ENCODE assay signal across 9 cellular contexts in genomic region chr10:16853201-16853600, GRCh38. TPM values are rescaled to one million over a fixed set of nuclear protein-coding genes. Genes with fewer than 3 reads are reported as not detected.
A peak's percentile ranks its signal among the peaks of the same experiment; 100 is the strongest.
DNase-seq lines count a peak whose midpoint lies in the region; ATAC-seq and TF ChIP-seq lines count a peak whose summit lies in the region.
"Had no signal": no experiment of that assay in that cellular context is flagged by ENCODE, and none has a peak within 500 bp of the region (broad histone marks: within the 10 kb centered on the region; RNA-seq: fewer than 3 reads in every experiment).

No MANE protein-coding gene starts in this region.

- H3K27ac Mint-ChIP-seq in activated naive CD4-positive, alpha-beta T cell treated with anti-CD3 and anti-CD28 coated beads for 36 hours, result no peak overlapping the region
- H3K27ac Mint-ChIP-seq: memory B cell had no signal

- dilution Hi-C loops in IMR-90 (cut with HindIII; ENCODE audit: low sequenced_read_pairs, unreplicated experiment), result no loop called here

- H2BK5ac ChIP-seq in IMR-90 (ENCODE audit: low read depth, low read length, poor library complexity, severe bottlenecking), result no peak overlapping the region

- H3K27me3 Mint-ChIP-seq in activated naive CD4-positive, alpha-beta T cell treated with anti-CD3 and anti-CD28 coated beads for 36 hours (ENCODE audit: low read depth), result no peaks in the 10 kb centered on the region

- H3K27ac ChIP-seq in IMR-90 (ENCODE audit: insufficient read depth, low read length), result no peak overlapping the region
- H3K27ac ChIP-seq in adrenal gland, result no peak overlapping the region

- H3K4me3 ChIP-seq in IMR-90 (ENCODE audit: insufficient read depth, low read depth, low read length) (no peak overlapping the region), adrenal gland (no peak overlapping the region)

- TF ChIP-seq RAD21 in IMR-90 (IDR thresholded peaks at IDR 0.05; ENCODE audit: low read length), result peak; percentile 82

- peaks cover 5% of the 10 kb centered on the region for H3K9me1 ChIP-seq in IMR-90 (ENCODE audit: insufficient read depth, low read length)

- in situ Hi-C loops in IMR-90 (cut with MboI; ENCODE audit: low sequenced_read_pairs), result no loop called here

- intact Hi-C loops in IMR-90 (cut with micrococcal nuclease) (loop anchor here (1.0 to 5.0 kb wide), 5 partner anchors 114 to 404 kb away; no protein-coding TSS in a partner anchor), adrenal gland (cut with DNase I) (no loop called here)
- intact Hi-C loops in activated naive CD4-positive, alpha-beta T cell treated with anti-CD3 and anti-CD28 coated beads for 36 hours (cut with micrococcal nuclease), result loop anchor here (1.0 kb wide), 1 partner anchor 404 kb away; no protein-coding TSS in a partner anchor

- peak; percentile 56 for DNase-seq in COLO829 (ENCODE audit: low spot score)
- DNase-seq in IMR-90, result peak; percentile 68
- DNase-seq in adrenal gland, result no peak
- DNase-seq in left kidney (ENCODE audit: low read depth, low spot score), result peak; percentile 64
- DNase-seq in AG20443 (ENCODE audit: low spot score), result no peak
- no peak for DNase-seq in activated naive CD4-positive, alpha-beta T cell treated with anti-CD3 and anti-CD28 coated beads for 36 hours

- ATAC-seq in IMR-90 (ENCODE audit: low read depth) (peak; percentile 80), HG02610 (IDR thresholded peaks at IDR 0.05; ENCODE audit: unreplicated experiment) (no peak), GM18520 (IDR thresholded peaks at IDR 0.05; ENCODE audit: unreplicated experiment) (no peak)

- no peak overlapping the region for H3K4me3 Mint-ChIP-seq in activated naive CD4-positive, alpha-beta T cell treated with anti-CD3 and anti-CD28 coated beads for 36 hours
- H3K4me3 Mint-ChIP-seq: memory B cell had no signal

- H3K4me1 ChIP-seq in IMR-90 (ENCODE audit: control insufficient read depth, insufficient read depth, low read length) (peaks cover 3% of the 10 kb centered on the region), adrenal gland (replicated peaks in 1 of 2) (no peaks in the 10 kb centered on the region)

- CTCF ChIA-PET in IMR-90 (lab: Yijun Ruan, JAX), result interaction anchor here (0.5 to 1.7 kb wide), 9 partner anchors 11 to 404 kb away, joined by 3 to 8 read pairs (median 3); no protein-coding TSS in a partner anchor
- CTCF ChIA-PET in activated naive CD4-positive, alpha-beta T cell treated with anti-CD3 and anti-CD28 coated beads for 36 hours (lab: Charles Lee), result interaction anchor here (0.6 to 2.7 kb wide), 8 partner anchors 8 to 456 kb away, joined by 3 to 14 read pairs (median 5); no protein-coding TSS in a partner anchor

- H3K9ac ChIP-seq in IMR-90 (ENCODE audit: low read depth, low read length), result no peak overlapping the region

- H2BK20ac ChIP-seq in IMR-90 (ENCODE audit: low read depth, low read length), result peak overlapping the region; percentile 22; the same call in 1 of the 2 replicates

- no peak overlapping the region for H2AK5ac ChIP-seq in IMR-90 (ENCODE audit: low read depth, low read length)

- peak overlapping the region in 1 of 2 experiments; percentile 42; a peak in 1 of 4 replicates for H4K8ac ChIP-seq in IMR-90 (ENCODE audit: low read depth in 2 of 2, low read length in 2 of 2)

- no peaks in the 10 kb centered on the region for H3K9me3 Mint-ChIP-seq in activated naive CD4-positive, alpha-beta T cell treated with anti-CD3 and anti-CD28 coated beads for 36 hours
- H3K9me3 Mint-ChIP-seq: memory B cell had no signal

- H4K91ac ChIP-seq in IMR-90 (ENCODE audit: insufficient read depth, low read depth, low read length), result no peak overlapping the region

- H3K36me3 ChIP-seq in IMR-90 (ENCODE audit: control insufficient read depth, insufficient read depth, low read length), result no peaks in the 10 kb centered on the region
- H3K36me3 ChIP-seq in adrenal gland (replicated peaks in 1 of 2), result no peaks in the 10 kb centered on the region

- POLR2A ChIA-PET in IMR-90 (lab: Charles Lee; ENCODE audit: unreplicated experiment), result interaction anchor here (0.7 kb wide), 1 partner anchor 19 kb away, joined by 3 read pairs; no protein-coding TSS in a partner anchor

- TF ChIP-seq POLR2A in IMR-90 (IDR thresholded peaks at IDR 0.05; ENCODE audit: low read depth, low read length) (no peak), adrenal gland (IDR thresholded peaks at IDR 0.05) (no peak)

- H2BK120ac ChIP-seq in IMR-90 (ENCODE audit: low read depth, low read length), result peak overlapping the region; percentile 41

- H3K79me1 ChIP-seq in IMR-90 (ENCODE audit: low read depth in 1 of 2, low read length in 2 of 2), result no peaks in the 10 kb centered on the region

- no peak overlapping the region for H4K5ac ChIP-seq in IMR-90 (ENCODE audit: low read depth, low read length)

- no peak overlapping the region for H3K23ac ChIP-seq in IMR-90 (ENCODE audit: low read depth, low read length)

- no peaks in the 10 kb centered on the region for H3K36me3 Mint-ChIP-seq in activated naive CD4-positive, alpha-beta T cell treated with anti-CD3 and anti-CD28 coated beads for 36 hours (ENCODE audit: low read depth)
- H3K36me3 Mint-ChIP-seq: memory B cell had no signal

- no peaks in the 10 kb centered on the region for H3K4me1 Mint-ChIP-seq in activated naive CD4-positive, alpha-beta T cell treated with anti-CD3 and anti-CD28 coated beads for 36 hours (ENCODE audit: low read depth)
- H3K4me1 Mint-ChIP-seq: memory B cell had no signal

- H3K9me3 ChIP-seq in IMR-90 (ENCODE audit: control insufficient read depth, insufficient read depth, low read length) (no peaks in the 10 kb centered on the region), adrenal gland (replicated peaks in 1 of 3) (no peaks in the 10 kb centered on the region)

- H3K27me3 ChIP-seq in IMR-90 (ENCODE audit: control insufficient read depth, insufficient read depth, low read length), result no peaks in the 10 kb centered on the region
- peaks cover 5% of the 10 kb centered on the region for H3K27me3 ChIP-seq in adrenal gland

- no TSS peak for BruUV-seq in IMR-90 (replicated peaks; lab: Mats Ljungman, UMichigan)

- 0% methylated on average over 1 of the region's 4 CpGs; no CpG with 5 or more reads in 1 of the 2 experiments for WGBS in IMR-90 (ENCODE audit: extremely low coverage in 2 of 2, insufficient read length in 1 of 2), 2 experiments
- WGBS in adrenal gland, 4 donors, result 43 to 59% (median 47%) methylated on average over 4 of the region's 4 CpGs

- H2AFZ ChIP-seq in IMR-90 (replicated peaks; ENCODE audit: low read length, poor library complexity), result no peak overlapping the region

- H4K20me1 ChIP-seq in IMR-90 (ENCODE audit: insufficient read depth, low read length), result no peaks in the 10 kb centered on the region

- H3K18ac ChIP-seq in IMR-90 (ENCODE audit: low read depth, low read length), result no peak overlapping the region

- H2AK9ac ChIP-seq in IMR-90 (replicated peaks; ENCODE audit: low read depth, low read length, poor library complexity), result no peak overlapping the region

- H3K14ac ChIP-seq in IMR-90 (replicated peaks; ENCODE audit: low read depth, low read length), result no peak overlapping the region

- H3K4ac ChIP-seq in IMR-90 (ENCODE audit: low read depth, low read length), result no peak overlapping the region; the same call in 1 of the 2 replicates

- H3K56ac ChIP-seq in IMR-90 (ENCODE audit: extremely low read depth, insufficient read depth, low read length), result no peak overlapping the region

- H3K4me2 ChIP-seq in IMR-90 (ENCODE audit: low read depth, low read length), result no peak overlapping the region

- H2BK15ac ChIP-seq in IMR-90 (ENCODE audit: low read depth, low read length), result no peak overlapping the region

- TF ChIP-seq CTCF in IMR-90 (conservative IDR thresholded peaks at IDR 0.05; ENCODE audit: low read depth, low read length) (peak; percentile 76), adrenal gland (IDR thresholded peaks at IDR 0.05) (peak in 4 of 6 experiments; percentile 18 to 40 (median 28))

TF ChIP-seq in IMR-90, 13 proteins besides CTCF, POLR2A, EP300 and RAD21:
- no peak for TF ChIP-seq FOS (IDR thresholded peaks at IDR 0.05; ENCODE audit: low read depth, low read length)
- peak; percentile 85 for TF ChIP-seq SMC3 (IDR thresholded peaks at IDR 0.05; ENCODE audit: low read depth, low read length)
TF ChIP-seq in IMR-90: peak in this region for 1.

RNA-seq across cellular contexts. Expression of gene RSU1, which starts 36.0 kb away (rescaled TPM):
- 104 and 134 TPM in 2 replicates for total RNA-seq in IMR-90 (2012; rRNA removed)
- polyA plus RNA-seq in IMR-90 (2012; rRNA removed), result 148 TPM in 2 replicates
- 56.7 and 105 TPM in 2 replicates for polyA plus RNA-seq in IMR-90 (2012; cell fraction: cytosol; rRNA removed)
- polyA plus RNA-seq in IMR-90 (2012; cell fraction: nucleus; rRNA removed; ENCODE audit: low replicate concordance), result 16.1 and 66.8 TPM in 2 replicates
- 10 to 100 TPM; 23.8 to 51.6 (median 43.4) TPM for total RNA-seq in adrenal gland
- 10 to 100 TPM; 15.6 to 96.8 (median 24.5) TPM for polyA plus RNA-seq in adrenal gland
- 10 to 100 TPM; 43.4 to 45.1 TPM for total RNA-seq in activated naive CD4-positive, alpha-beta T cell treated with anti-CD3 and anti-CD28 coated beads for 36 hours

Comparison
In these comparisons a context has a peak if more than half of its experiments do, and no peak if none do; other contexts are left out.
1. DNase-seq: peak in COLO829 (single experiment), IMR-90 (single experiment) and left kidney (single experiment); none in adrenal gland (0 of 7), AG20443 (single experiment) and activated naive CD4-positive, alpha-beta T cell treated with anti-CD3 and anti-CD28 coated beads for 36 hours (single experiment).
2. intact Hi-C loops: an anchor here in IMR-90 (1.0 to 5.0 kb wide) and activated naive CD4-positive, alpha-beta T cell treated with anti-CD3 and anti-CD28 coated beads for 36 hours (1.0 kb wide); none called in adrenal gland.